In the genomic region with DNA sequence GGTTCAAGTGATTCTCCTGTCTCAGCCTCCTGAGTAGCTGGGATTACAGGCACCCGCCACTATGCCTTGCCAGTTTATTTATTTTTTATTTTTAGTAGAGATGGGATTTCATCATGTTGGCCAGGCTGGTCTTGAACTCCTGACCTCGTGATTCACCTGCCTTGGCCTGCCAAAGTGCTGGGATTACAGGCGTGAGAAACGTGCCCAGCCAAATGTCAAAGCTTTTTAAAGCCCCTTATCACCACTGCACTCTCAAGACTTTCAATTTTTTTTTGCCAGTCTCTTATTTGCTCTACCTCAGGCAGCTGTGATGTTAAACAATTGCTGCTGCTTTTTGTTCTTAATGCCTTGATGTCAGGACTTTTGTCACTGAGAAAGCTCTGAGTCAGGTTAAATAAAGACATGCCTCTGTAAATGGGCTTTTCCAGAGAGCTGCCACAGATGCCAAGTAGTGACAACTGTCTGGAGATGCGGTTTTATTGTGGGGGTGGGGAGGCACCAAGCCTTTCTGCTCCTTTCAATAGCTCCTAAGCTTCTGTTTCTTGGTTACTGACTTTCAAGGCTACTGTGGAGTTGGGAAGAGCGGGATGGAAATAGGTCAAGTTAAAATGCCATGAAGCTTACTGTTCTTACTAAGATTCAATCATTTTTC, we compare ENCODE assay signal across 21 cellular contexts. TPM values are rescaled to one million over a fixed set of nuclear protein-coding genes. Genes with fewer than 3 reads are reported as not detected.
DNase-seq lines count a peak whose midpoint lies in the region; FAIRE-seq and TF ChIP-seq lines count a peak whose summit lies in the region.
"Had no signal": no experiment of that assay in that cellular context is flagged by ENCODE, and none has a peak within 500 bp of the region (broad histone marks: within the 10 kb centered on the region; RNA-seq: fewer than 3 reads in every experiment).

No MANE protein-coding gene starts in this region.

- H3K9ac ChIP-seq in mammary epithelial cell (ENCODE audit: insufficient read depth, low read length): no peak overlapping the region
- H3K9ac ChIP-seq in keratinocyte (ENCODE audit: control insufficient read depth, extremely low read depth, insufficient read depth, low read length): no peak overlapping the region
- H3K9ac ChIP-seq: BLaER1 treated with 17β-estradiol and CSF1 and Interleukin-3, amounts not matched to agents 10 nM and 100 nM had no signal

- H3K36me3 Mint-ChIP-seq in MCF 10A (ENCODE audit: insufficient read depth, unreplicated experiment): peaks cover 25% of the 10 kb centered on the region

- H3K36me3 ChIP-seq in mammary epithelial cell (ENCODE audit: insufficient read depth, low read length): peaks cover 6% of the 10 kb centered on the region
- peaks cover 0 to 3% of the 10 kb centered on the region in 2 experiments for H3K36me3 ChIP-seq in keratinocyte (ENCODE audit: control insufficient read depth in 2 of 2, extremely low read depth in 1 of 2, insufficient read depth in 2 of 2, low read length in 2 of 2)

- H2AFZ ChIP-seq in mammary epithelial cell (ENCODE audit: low read depth, low read length): no peak overlapping the region
- no peak overlapping the region for H2AFZ ChIP-seq in keratinocyte (ENCODE audit: control insufficient read depth, low read length)

- no peaks in the 10 kb centered on the region for H3K79me2 ChIP-seq in mammary epithelial cell (ENCODE audit: insufficient read depth, low read length)
- H3K79me2 ChIP-seq in keratinocyte (ENCODE audit: control insufficient read depth, insufficient read depth, low read length): no peaks in the 10 kb centered on the region

- H3K4me1 ChIP-seq in mammary epithelial cell (ENCODE audit: insufficient read depth, low read length): no peaks in the 10 kb centered on the region
- no peaks in the 10 kb centered on the region for H3K4me1 ChIP-seq in keratinocyte (ENCODE audit: control insufficient read depth, extremely low read depth, insufficient read depth, low read length)
- H3K4me1 ChIP-seq: BLaER1 treated with 17β-estradiol and CSF1 and Interleukin-3, amounts not matched to agents 10 nM and 100 nM had no signal

- peak; percentile 9 for FAIRE-seq in keratinocyte (lab: Jason Lieb, UNC)

- no peak overlapping the region for H3K4me3 Mint-ChIP-seq in MCF 10A (ENCODE audit: unreplicated experiment)
- H3K4me3 Mint-ChIP-seq: activated B cell treated with CpG ODN at 0.5 μM for 24 hours; activated CD8-positive, alpha-beta T cell treated with anti-CD3 and anti-CD28 coated beads for 36 hours had no signal

- H3K9me1 ChIP-seq in keratinocyte (ENCODE audit: control insufficient read depth, extremely low read depth, insufficient read depth, low read length): no peaks in the 10 kb centered on the region

- in situ Hi-C loops in mammary epithelial cell (cut with MboI; ENCODE audit: low sequenced_read_pairs in 2 of 2): loop anchor here (5.0 to 10.0 kb wide), 3 partner anchors 176 to 263 kb away; no protein-coding TSS in a partner anchor

- dilution Hi-C loops in mammary epithelial cell (cut with HindIII; ENCODE audit: low sequenced_read_pairs) (loop anchor here (5.0 kb wide), 3 partner anchors 88 to 263 kb away; no protein-coding TSS in a partner anchor), keratinocyte (cut with MboI; ENCODE audit: extremely low pct_ligation_motif_present, low sequenced_read_pairs) (no loop called here)

- no peak overlapping the region for H3K4me3 ChIP-seq in mammary epithelial cell (replicated peaks in 1 of 3; ENCODE audit: insufficient read depth in 1 of 3, low read depth in 2 of 3, low read length in 3 of 3)
- H3K4me3 ChIP-seq in keratinocyte (ENCODE audit: control insufficient read depth in 2 of 3, extremely low read depth in 1 of 3, insufficient read depth in 2 of 3, low read depth in 1 of 3, low read length in 3 of 3): no peak overlapping the region
- no peak overlapping the region for H3K4me3 ChIP-seq in retinal pigment epithelial cell (ENCODE audit: low read length)
- H3K4me3 ChIP-seq: BLaER1 treated with 17β-estradiol and CSF1 and Interleukin-3, amounts not matched to agents 10 nM and 100 nM; gastroesophageal sphincter had no signal

- POLR2A ChIA-PET in MCF 10A (lab: Yijun Ruan, JAX): interaction anchor here (0.8 to 3.1 kb wide), 5 partner anchors 29 to 327 kb away, joined by 3 to 15 read pairs (median 4); no protein-coding TSS in a partner anchor

- intact Hi-C loops in mammary epithelial cell (cut with micrococcal nuclease) (no loop called here), MCF 10A (cut with micrococcal nuclease) (loop anchor here (5.0 kb wide), 1 partner anchor 758 kb away; no protein-coding TSS in a partner anchor)

- peaks cover 5% of the 10 kb centered on the region for H3K4me1 Mint-ChIP-seq in MCF 10A (ENCODE audit: insufficient read depth, unreplicated experiment)

- H3K4me2 ChIP-seq in mammary epithelial cell (ENCODE audit: insufficient read depth, low read depth, low read length) (no peak overlapping the region), keratinocyte (ENCODE audit: control insufficient read depth, extremely low read depth, insufficient read depth, low read depth, low read length) (no peak overlapping the region)
- H3K4me2 ChIP-seq: BLaER1 treated with 17β-estradiol and CSF1 and Interleukin-3, amounts not matched to agents 10 nM and 100 nM had no signal

- no peaks in the 10 kb centered on the region for H4K20me1 ChIP-seq in mammary epithelial cell (ENCODE audit: insufficient read depth, low read length)
- H4K20me1 ChIP-seq in keratinocyte (ENCODE audit: control insufficient read depth, extremely low read depth, insufficient read depth, low read length): no peaks in the 10 kb centered on the region
- H4K20me1 ChIP-seq: BLaER1 treated with 17β-estradiol and CSF1 and Interleukin-3, amounts not matched to agents 10 nM and 100 nM had no signal

- CTCF ChIA-PET in mammary epithelial cell (lab: Charles Lee; ENCODE audit: low non-redundant PET) (no interaction called here), MCF 10A (lab: Yijun Ruan, JAX) (interaction anchor here (0.5 to 8.1 kb wide), 11 partner anchors 9 to 756 kb away, joined by 3 to 87 read pairs (median 5); no protein-coding TSS in a partner anchor)

- H3K9me3 ChIP-seq in mammary epithelial cell (replicated peaks; ENCODE audit: insufficient read depth, low read length) (peaks cover 2% of the 10 kb centered on the region), keratinocyte (ENCODE audit: control insufficient read depth, low read depth, low read length) (peaks cover 3% of the 10 kb centered on the region)

- H3K27ac ChIP-seq in mammary epithelial cell (ENCODE audit: insufficient read depth, low read depth, low read length) (no peak overlapping the region), keratinocyte (ENCODE audit: control insufficient read depth, insufficient read depth, low read length) (no peak overlapping the region)
- H3K27ac ChIP-seq: BLaER1 treated with 17β-estradiol and CSF1 and Interleukin-3, amounts not matched to agents 10 nM and 100 nM; gastroesophageal sphincter; HL-60 had no signal

- H3K9me3 Mint-ChIP-seq in MCF 10A (ENCODE audit: unreplicated experiment): peaks cover 14% of the 10 kb centered on the region

- H3K27me3 Mint-ChIP-seq in MCF 10A (ENCODE audit: insufficient read depth, unreplicated experiment): no peaks in the 10 kb centered on the region
- H3K27me3 Mint-ChIP-seq: activated B cell treated with CpG ODN at 0.5 μM for 24 hours; activated CD8-positive, alpha-beta T cell treated with anti-CD3 and anti-CD28 coated beads for 36 hours had no signal

- no TSS peak for BruUV-seq in mammary epithelial cell (replicated peaks; lab: Mats Ljungman, UMichigan)
- no TSS peak for BruUV-seq in MCF 10A (replicated peaks; lab: Mats Ljungman, UMichigan)

- TF ChIP-seq CTCF in mammary epithelial cell (conservative IDR thresholded peaks at IDR 0.05 in 1 of 2, IDR thresholded peaks at IDR 0.05 in 1 of 2; ENCODE audit: extremely low read depth in 1 of 2, insufficient read depth in 1 of 2, low read depth in 1 of 2, low read length in 2 of 2) (no peak), MCF 10A (IDR thresholded peaks at IDR 0.05; ENCODE audit: unreplicated experiment) (no peak), keratinocyte (optimal IDR thresholded peaks at IDR 0.05 in 1 of 3, IDR thresholded peaks at IDR 0.05 in 1 of 3, conservative IDR thresholded peaks at IDR 0.05 in 1 of 3; ENCODE audit: extremely low read depth in 1 of 3, insufficient read depth in 2 of 3, low read length in 3 of 3) (no peak), retinal pigment epithelial cell (conservative IDR thresholded peaks at IDR 0.05; ENCODE audit: low read depth, low read length) (no peak)

- DNase-seq in mammary epithelial cell (peak; percentile 14), MCF 10A (ENCODE audit: unreplicated experiment) (no peak), amniotic epithelial cell (ENCODE audit: low read depth) (peak; percentile 14), keratinocyte (ENCODE audit: low read depth, low spot score) (no peak), retinal pigment epithelial cell (ENCODE audit: low read depth) (peak; percentile 4), HPDE6-E6E7 (ENCODE audit: extremely low spot score) (no peak), DMS 273 treated with DMSO at 0.1 percent for 48 hours (lab: John Stamatoyannopoulos, UW) (no peak), NAMALWA (ENCODE audit: low spot score) (no peak)
- DNase-seq: activated B cell treated with CpG ODN at 0.5 μM for 24 hours; activated CD8-positive, alpha-beta T cell treated with anti-CD3 and anti-CD28 coated beads for 36 hours; activated naive CD4-positive, alpha-beta T cell treated with Interleukin-2 at 50 U/mL for 16 hours; cerebellar nuclear complex; erythroblast; IMR-90; NCI-H187 treated with DMSO at 0.1 percent for 48 hours; NCI-H446; occipital lobe; T1000 had no signal

- WGBS in mammary epithelial cell (ENCODE audit: low coverage, missing lambda C conversion rate): 91% methylated on average over 6 of the region's 6 CpGs

- H3K27ac Mint-ChIP-seq in MCF 10A (ENCODE audit: low read depth, unreplicated experiment): no peak overlapping the region
- H3K27ac Mint-ChIP-seq: activated B cell treated with CpG ODN at 0.5 μM for 24 hours; activated CD8-positive, alpha-beta T cell treated with anti-CD3 and anti-CD28 coated beads for 36 hours had no signal

- H3K27me3 ChIP-seq in mammary epithelial cell (ENCODE audit: insufficient read depth, low read length) (no peaks in the 10 kb centered on the region), keratinocyte (ENCODE audit: control insufficient read depth, extremely low read depth, insufficient read depth, low read length) (no peaks in the 10 kb centered on the region)
- H3K27me3 ChIP-seq: BLaER1 treated with 17β-estradiol and CSF1 and Interleukin-3, amounts not matched to agents 10 nM and 100 nM; gastroesophageal sphincter had no signal

RNA-seq across cellular contexts. Expression of a gene that starts 29.2 kb away (rescaled TPM):
- total RNA-seq in mammary epithelial cell (10 to 100 TPM; 12.2 to 15.6 TPM), MCF 10A (2022) (13.1 and 14.5 TPM in 2 replicates)
- polyA plus RNA-seq in mammary epithelial cell (2.8 TPM), keratinocyte (4.3 to 4.5 TPM (median 4.4 TPM) in 3 replicates)
- polyA minus RNA-seq in mammary epithelial cell (5.1 TPM), keratinocyte (3.3 to 6.5 TPM (median 3.4 TPM) in 3 replicates)
- polyA plus RNA-seq in keratinocyte (2011; ENCODE audit: low read depth): 12.7 TPM
- polyA plus RNA-seq in keratinocyte (2011; cell fraction: cytosol; rRNA removed): 4.0 and 4.5 TPM in 2 replicates
- polyA plus RNA-seq in keratinocyte (2011; cell fraction: nucleus; rRNA removed): 5.3 and 5.8 TPM in 2 replicates
- polyA plus RNA-seq in keratinocyte (2012; ENCODE audit: low replicate concordance): 7.0 and 8.9 TPM in 2 replicates
- polyA minus RNA-seq in keratinocyte (2011; cell fraction: cytosol; rRNA and poly(A)+ RNA removed): 10.6 TPM
- polyA minus RNA-seq in keratinocyte (2011; cell fraction: nucleus; rRNA and poly(A)+ RNA removed): 3.1 and 6.9 TPM in 2 replicates

Comparison
In these comparisons a context has a peak if more than half of its experiments do, and no peak if none do; other contexts are left out.
1. DNase-seq: peak in mammary epithelial cell (single experiment), amniotic epithelial cell (single experiment) and retinal pigment epithelial cell (single experiment); none in MCF 10A (single experiment), keratinocyte (single experiment), HPDE6-E6E7 (single experiment), DMS 273 treated with DMSO at 0.1 percent for 48 hours (single experiment) and NAMALWA (single experiment).